In the genomic region with DNA sequence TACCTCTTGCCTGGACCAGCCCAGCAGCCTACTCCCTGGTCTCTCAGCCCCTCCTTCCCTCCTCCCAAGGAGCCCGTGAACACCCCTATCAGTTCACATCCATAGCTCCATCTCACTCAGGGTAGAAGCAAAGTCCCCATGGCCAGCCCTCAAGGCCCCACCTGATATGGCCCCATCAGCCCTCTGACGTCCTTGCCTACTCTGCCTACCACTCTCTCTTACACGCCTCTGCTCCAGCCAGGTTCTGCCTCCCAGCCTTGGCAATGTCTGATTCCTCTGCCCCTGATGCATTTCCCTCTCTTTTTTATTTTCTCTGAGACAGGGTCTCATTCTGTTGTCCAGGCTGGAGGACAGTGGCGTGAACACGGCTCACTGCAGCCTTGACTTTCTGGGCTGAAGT, we compare ENCODE assay signal across 23 cellular contexts.
"Had no signal": no experiment of that assay in that cellular context is flagged by ENCODE, and none has a peak within 500 bp of the region (broad histone marks: within the 10 kb centered on the region; RNA-seq: fewer than 3 reads in every experiment).

No MANE protein-coding gene starts in this region.

- H3K27me3 ChIP-seq: heart right ventricle, right lobe of liver, testis, vagina had no signal

- H2AFZ ChIP-seq: parathyroid adenoma had no signal

- H3K27ac ChIP-seq: coronary artery, epithelial cell of prostate, heart right ventricle, parathyroid adenoma, right lobe of liver, testis, vagina had no signal

- H3K4me3 Mint-ChIP-seq: activated CD4-positive, alpha-beta memory T cell treated with anti-CD3 and anti-CD28 coated beads, Interleukin-2, amount 10 ng/mL, durations not matched to agents 7 days and 5 days; activated CD4-positive, alpha-beta T cell treated with anti-CD3 and anti-CD28 coated beads for 36 hours; activated naive CD4-positive, alpha-beta T cell treated with anti-CD3 and anti-CD28 coated beads, Interleukin-2, amount 50 U/mL, for 24 hours; activated T-helper 1 cell treated with anti-CD3 and anti-CD28 coated beads, Interleukin-12 subunit alpha, Interleukin-12 subunit beta, Interleukin-2, Interleukin-4 antibody, amounts not matched to agents 30 ng/mL and 10 ng/mL and 1 ng/mL, durations not matched to agents 14 hours and 24 hours and 36 hours; brain; central memory CD8-positive, alpha-beta T cell; memory B cell; nephron; stimulated activated memory B cell treated with anti-CD40 and anti-IgM and Interleukin-4, amounts not matched to agents 10 μg/mL and 1 μg/mL and 100 μg/mL, for 72 hours; type B pancreatic cell had no signal

- H3K9ac ChIP-seq: parathyroid adenoma had no signal

- H3K9me3 ChIP-seq: heart right ventricle, right lobe of liver, testis, vagina had no signal

- H3K4me1 Mint-ChIP-seq: activated CD4-positive, alpha-beta memory T cell treated with anti-CD3 and anti-CD28 coated beads, Interleukin-2, amount 10 ng/mL, durations not matched to agents 7 days and 5 days; activated CD4-positive, alpha-beta T cell treated with anti-CD3 and anti-CD28 coated beads for 36 hours; activated naive CD4-positive, alpha-beta T cell treated with anti-CD3 and anti-CD28 coated beads, Interleukin-2, amount 50 U/mL, for 24 hours; brain; central memory CD8-positive, alpha-beta T cell; memory B cell; nephron; stimulated activated memory B cell treated with anti-CD40 and anti-IgM and Interleukin-4, amounts not matched to agents 10 μg/mL and 1 μg/mL and 100 μg/mL, for 72 hours had no signal

- H3K27me3 Mint-ChIP-seq: activated CD4-positive, alpha-beta memory T cell treated with anti-CD3 and anti-CD28 coated beads, Interleukin-2, amount 10 ng/mL, durations not matched to agents 7 days and 5 days; activated CD4-positive, alpha-beta T cell treated with anti-CD3 and anti-CD28 coated beads for 36 hours; activated naive CD4-positive, alpha-beta T cell treated with anti-CD3 and anti-CD28 coated beads, Interleukin-2, amount 50 U/mL, for 24 hours; central memory CD8-positive, alpha-beta T cell; memory B cell; stimulated activated memory B cell treated with anti-CD40 and anti-IgM and Interleukin-4, amounts not matched to agents 10 μg/mL and 1 μg/mL and 100 μg/mL, for 72 hours; type B pancreatic cell had no signal

- ATAC-seq: activated CD4-positive, alpha-beta T cell treated with anti-CD3 and anti-CD28 coated beads for 36 hours; stimulated activated memory B cell treated with anti-CD40 and anti-IgM and Interleukin-4, amounts not matched to agents 10 μg/mL and 1 μg/mL and 100 μg/mL, for 72 hours had no signal

- H3K27ac Mint-ChIP-seq: activated CD4-positive, alpha-beta memory T cell treated with anti-CD3 and anti-CD28 coated beads, Interleukin-2, amount 10 ng/mL, durations not matched to agents 7 days and 5 days; activated CD4-positive, alpha-beta T cell treated with anti-CD3 and anti-CD28 coated beads for 36 hours; activated naive CD4-positive, alpha-beta T cell treated with anti-CD3 and anti-CD28 coated beads, Interleukin-2, amount 50 U/mL, for 24 hours; activated T-helper 1 cell treated with anti-CD3 and anti-CD28 coated beads, Interleukin-12 subunit alpha, Interleukin-12 subunit beta, Interleukin-2, Interleukin-4 antibody, amounts not matched to agents 30 ng/mL and 10 ng/mL and 1 ng/mL, durations not matched to agents 14 hours and 24 hours and 36 hours; memory B cell; nephron; stimulated activated memory B cell treated with anti-CD40 and anti-IgM and Interleukin-4, amounts not matched to agents 10 μg/mL and 1 μg/mL and 100 μg/mL, for 72 hours; type B pancreatic cell had no signal

- H3K36me3 Mint-ChIP-seq: activated naive CD4-positive, alpha-beta T cell treated with anti-CD3 and anti-CD28 coated beads, Interleukin-2, amount 50 U/mL, for 24 hours had no signal

- H3K9me3 Mint-ChIP-seq: activated CD4-positive, alpha-beta memory T cell treated with anti-CD3 and anti-CD28 coated beads, Interleukin-2, amount 10 ng/mL, durations not matched to agents 7 days and 5 days; activated naive CD4-positive, alpha-beta T cell treated with anti-CD3 and anti-CD28 coated beads, Interleukin-2, amount 50 U/mL, for 24 hours; activated T-helper 1 cell treated with anti-CD3 and anti-CD28 coated beads, Interleukin-12 subunit alpha, Interleukin-12 subunit beta, Interleukin-2, Interleukin-4 antibody, amounts not matched to agents 30 ng/mL and 10 ng/mL and 1 ng/mL, durations not matched to agents 14 hours and 24 hours and 36 hours; brain; central memory CD8-positive, alpha-beta T cell; memory B cell; nephron; stimulated activated memory B cell treated with anti-CD40 and anti-IgM and Interleukin-4, amounts not matched to agents 10 μg/mL and 1 μg/mL and 100 μg/mL, for 72 hours; type B pancreatic cell had no signal

- DNase-seq: activated CD4-positive, alpha-beta memory T cell treated with anti-CD3 and anti-CD28 coated beads, Interleukin-2, amount 10 ng/mL, durations not matched to agents 7 days and 5 days; activated CD4-positive, alpha-beta T cell treated with anti-CD3 and anti-CD28 coated beads for 36 hours; activated gamma-delta T cell; anterior cingulate cortex; heart right ventricle; islet precursor cell; left cardiac atrium; right lobe of liver; small intestine; T-helper 9 cell; testis had no signal

- H3K4me1 ChIP-seq: heart right ventricle, parathyroid adenoma, right lobe of liver, testis, vagina had no signal

- H3K79me2 ChIP-seq: parathyroid adenoma had no signal

- H3K4me3 ChIP-seq: coronary artery, heart right ventricle, right lobe of liver, testis, vagina had no signal
